Comparison of ENCODE assay signal across 8 cellular contexts in the genomic region with DNA sequence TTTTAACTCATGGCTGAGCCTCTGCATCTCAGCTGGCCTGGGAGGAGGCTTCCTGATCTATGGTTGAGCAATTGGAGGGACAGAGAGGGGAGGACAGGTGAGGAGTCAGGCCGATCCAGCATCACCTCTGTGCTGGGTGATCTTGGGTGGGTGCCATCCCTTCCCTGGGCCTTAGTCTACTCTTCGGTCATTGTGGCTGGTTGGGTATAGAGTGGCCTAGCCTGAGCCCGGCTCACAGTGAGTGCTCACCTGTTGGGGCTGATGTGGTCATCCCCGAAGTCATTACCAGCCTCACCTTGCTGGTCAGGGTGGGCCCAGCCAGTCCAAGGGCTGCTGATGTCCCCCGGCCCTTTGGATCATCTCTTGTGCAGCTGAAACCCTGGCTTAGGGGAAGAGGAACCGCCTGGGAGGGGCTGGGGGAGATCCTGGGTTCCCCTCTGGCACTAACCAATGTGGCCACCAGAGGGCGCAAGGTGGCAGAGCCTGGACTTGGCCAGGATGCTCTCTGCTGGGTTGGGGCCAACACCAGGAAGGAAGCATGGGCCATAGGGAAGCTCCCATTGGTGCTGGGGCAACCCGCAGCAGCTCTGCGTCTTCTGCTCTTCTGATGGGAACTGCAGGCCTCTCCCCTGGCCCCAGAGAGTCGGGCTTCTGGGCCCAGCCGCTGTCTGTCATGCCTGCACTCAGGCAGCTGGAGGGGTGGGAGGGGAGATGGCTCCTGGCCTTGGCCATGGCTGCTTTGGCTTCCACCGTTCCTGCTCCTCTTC. TPM values are rescaled to one million over a fixed set of nuclear protein-coding genes. Genes with fewer than 3 reads are reported as not detected.
DNase-seq lines count a peak whose midpoint lies in the region; ATAC-seq and TF ChIP-seq lines count a peak whose summit lies in the region.

No MANE protein-coding gene starts in this region.

- no peaks in the 10 kb centered on the region for H3K9me3 ChIP-seq in A673 (ENCODE audit: low read depth, low read length, poor library complexity, severe bottlenecking)
- no peaks in the 10 kb centered on the region for H3K9me3 ChIP-seq in neutrophil
- no peaks in the 10 kb centered on the region for H3K9me3 ChIP-seq in testis

- CTCF ChIA-PET in A673 (lab: Charles Lee) = interaction anchor here (0.5 to 1.5 kb wide), 10 partner anchors 10 to 586 kb away, joined by 3 to 7 read pairs (median 4); a partner anchor contains a TSS

- BruUV-seq in A673 (replicated peaks; lab: Mats Ljungman, UMichigan) = no TSS peak

- H3K4me3 ChIP-seq in A673 (ENCODE audit: low read depth, low read length, poor library complexity, severe bottlenecking) (no peak overlapping the region), LNCaP clone FGC (ENCODE audit: low read depth, low read length) (no peak overlapping the region), fibroblast of villous mesenchyme (ENCODE audit: low read depth, low read length) (no peak overlapping the region), neutrophil (ENCODE audit: low read depth in 1 of 2, low read length in 1 of 2) (no peak overlapping the region), testis (no peak overlapping the region)

- no peaks in the 10 kb centered on the region for H3K27me3 ChIP-seq in A673 (replicated peaks; ENCODE audit: insufficient read depth, low read depth, low read length, poor library complexity)
- H3K27me3 ChIP-seq in neutrophil = no peaks in the 10 kb centered on the region
- no peaks in the 10 kb centered on the region for H3K27me3 ChIP-seq in testis

- H3K4me1 ChIP-seq in A673 (ENCODE audit: insufficient read depth, low read length, poor library complexity, severe bottlenecking) (peaks cover 3% of the 10 kb centered on the region), neutrophil (ENCODE audit: control insufficient read depth in 1 of 2, insufficient read depth in 1 of 2, low read depth in 1 of 2, low read length in 1 of 2) (peaks cover 0 to 6% of the 10 kb centered on the region in 2 experiments), testis (peaks cover 7% of the 10 kb centered on the region)

- peak; percentile 89 for DNase-seq in A673 (ENCODE audit: low spot score)
- peak; percentile 39 for DNase-seq in LNCaP clone FGC (ENCODE audit: low read depth)
- DNase-seq in SHP77 (lab: John Stamatoyannopoulos, UW) = peak; percentile 74 to 88
- peak; percentile 66 to 81 for DNase-seq in activated T-helper 1 cell treated with anti-CD3 and anti-CD28 coated beads, Interleukin-2, amount 50 U/mL, for 16 hours (ENCODE audit: low read depth in 1 of 2, low spot score in 1 of 2)
- peak; percentile 77 for DNase-seq in fibroblast of villous mesenchyme (ENCODE audit: low read depth)
- DNase-seq in testis = peak; percentile 89

- H3K27ac ChIP-seq in A673 (ENCODE audit: low read depth, low read length, poor library complexity, severe bottlenecking) (no peak overlapping the region), neutrophil (no peak overlapping the region), testis (no peak overlapping the region)

- no peak for TF ChIP-seq POLR2A in testis (IDR thresholded peaks at IDR 0.05)

- WGBS in testis, 2 donors = 46 to 50% methylated on average over 2 to 12 of the region's 12 CpGs

- intact Hi-C loops in A673 (cut with micrococcal nuclease; ENCODE audit: unreplicated experiment) = no loop called here
- intact Hi-C loops in testis (cut with DNase I; ENCODE audit: low total_unique reads) = no loop called here

- H3K36me3 ChIP-seq in A673 (ENCODE audit: insufficient read depth, low read length, poor library complexity, severe bottlenecking) = no peaks in the 10 kb centered on the region
- no peaks in the 10 kb centered on the region for H3K36me3 ChIP-seq in neutrophil
- no peaks in the 10 kb centered on the region for H3K36me3 ChIP-seq in testis (ENCODE audit: low read depth, missing control alignments)

- TF ChIP-seq CTCF in A673 (conservative IDR thresholded peaks at IDR 0.05; ENCODE audit: low read depth, low read length) (peak; percentile 97), LNCaP clone FGC (IDR thresholded peaks at IDR 0.05; ENCODE audit: control insufficient read depth, extremely low read depth, insufficient read depth) (peak; percentile 95), fibroblast of villous mesenchyme (IDR thresholded peaks at IDR 0.05; ENCODE audit: insufficient read depth, low read depth, low read length) (peak; percentile 87), neutrophil (IDR thresholded peaks at IDR 0.05) (peak; percentile 94), testis (IDR thresholded peaks at IDR 0.05) (peak; percentile 91 to 97 (median 94))

- ATAC-seq in GM18907 (IDR thresholded peaks at IDR 0.05; ENCODE audit: unreplicated experiment) = peak; percentile 65

- POLR2A ChIA-PET in A673 (lab: Charles Lee; ENCODE audit: low non-redundant PET) = interaction anchor here (0.6 kb wide), 1 partner anchor 76 kb away, joined by 3 read pairs; no protein-coding TSS in a partner anchor

RNA-seq across cellular contexts. Expression of a gene that starts 17.3 kb away (rescaled TPM):
- total RNA-seq in A673 (2021) (80.6 and 83.1 TPM in 2 replicates), fibroblast of villous mesenchyme (33.5 and 44.5 TPM in 2 replicates), testis (100 to 1,000 TPM; 189 to 421 TPM)
- 634 TPM for polyA plus RNA-seq in testis (ENCODE audit: insufficient read depth, low read depth, low replicate concordance)

RNA-seq across cellular contexts. Expression of a gene that starts 17.9 kb away (rescaled TPM):
- total RNA-seq in A673 (2021) = 10.1 and 14.7 TPM in 2 replicates
- total RNA-seq in fibroblast of villous mesenchyme = 80.2 and 86.8 TPM in 2 replicates
- 10 to 100 TPM; 19.7 to 21.7 TPM for total RNA-seq in testis
- polyA plus RNA-seq in testis (ENCODE audit: insufficient read depth, low read depth, low replicate concordance) = 26.0 TPM

Comparison
In these comparisons a context has a peak if more than half of its experiments do, and no peak if none do; other contexts are left out.
1. DNase-seq: peak in every context shown above with its lines; median percentile 89 in A673; 89 in testis; 81 in SHP77; 77 in fibroblast of villous mesenchyme; 74 in activated T-helper 1 cell treated with anti-CD3 and anti-CD28 coated beads, Interleukin-2, amount 50 U/mL, for 16 hours; 39 in LNCaP clone FGC.